Comparison of ENCODE assay signal across 26 cellular contexts in genomic region chr5:81400375-81400774, GRCh38. TPM values are rescaled to one million over a fixed set of nuclear protein-coding genes. Genes with fewer than 3 reads are reported as not detected.
"Had no signal": no experiment of that assay in that cellular context is flagged by ENCODE, and none has a peak within 500 bp of the region (broad histone marks: within the 10 kb centered on the region; RNA-seq: fewer than 3 reads in every experiment).

No MANE protein-coding gene starts in this region.

- H3K27me3 ChIP-seq: cardiac muscle cell, tibial nerve, uterus had no signal

- H3K4me1 Mint-ChIP-seq: activated CD8-positive, alpha-beta memory T cell treated with anti-CD3 and anti-CD28 coated beads, Interleukin-2, amount 10 ng/mL, durations not matched to agents 7 days and 5 days; immature natural killer cell had no signal

- H3K4me1 ChIP-seq: gastroesophageal sphincter, neural progenitor cell, psoas muscle, uterus had no signal

- H3K9me3 ChIP-seq: gastroesophageal sphincter, mucosa of descending colon, psoas muscle, uterus had no signal

- H3K9me3 Mint-ChIP-seq: activated CD4-positive, alpha-beta memory T cell treated with anti-CD3 and anti-CD28 coated beads, Interleukin-2, amount 10 ng/mL, durations not matched to agents 7 days and 5 days; immature natural killer cell; neural progenitor cell; stimulated activated naive CD8-positive, alpha-beta T cell treated with anti-CD3 and anti-CD28 coated beads, Interleukin-15, Interleukin-2, amounts not matched to agents 100 ng/mL and 50 ng/mL, for 24 hours had no signal

- H3K4me3 Mint-ChIP-seq: activated B cell treated with CpG ODN at 0.5 μM for 24 hours; activated CD4-positive, alpha-beta memory T cell treated with anti-CD3 and anti-CD28 coated beads, Interleukin-2, amount 10 ng/mL, durations not matched to agents 7 days and 5 days; activated CD8-positive, alpha-beta memory T cell treated with anti-CD3 and anti-CD28 coated beads, Interleukin-2, amount 10 ng/mL, durations not matched to agents 7 days and 5 days; activated naive CD8-positive, alpha-beta T cell treated with anti-CD3 and anti-CD28 coated beads, Interleukin-2, amount 10 ng/mL, durations not matched to agents 7 days and 5 days; immature natural killer cell; naive thymus-derived CD4-positive, alpha-beta T cell; neural progenitor cell; stimulated activated naive CD8-positive, alpha-beta T cell treated with anti-CD3 and anti-CD28 coated beads, Interleukin-15, Interleukin-2, amounts not matched to agents 100 ng/mL and 50 ng/mL, for 24 hours had no signal

- DNase-seq: activated B cell treated with CpG ODN at 0.5 μM for 24 hours; activated CD4-positive, alpha-beta memory T cell treated with anti-CD3 and anti-CD28 coated beads, Interleukin-2, amount 10 ng/mL, durations not matched to agents 7 days and 5 days; activated CD4-positive, alpha-beta T cell treated with anti-CD3 and anti-CD28 coated beads for 4 hours; activated CD8-positive, alpha-beta memory T cell treated with anti-CD3 and anti-CD28 coated beads, Interleukin-2, amount 10 ng/mL, durations not matched to agents 7 days and 5 days; activated naive CD4-positive, alpha-beta T cell; activated naive CD8-positive, alpha-beta T cell treated with anti-CD3 and anti-CD28 coated beads, Interleukin-2, amount 10 ng/mL, durations not matched to agents 7 days and 5 days; amygdala; dermis blood vessel endothelial cell; effector memory CD4-positive, alpha-beta T cell; heart left ventricle; immature natural killer cell; mesenchymal stem cell; mucosa of descending colon; naive thymus-derived CD4-positive, alpha-beta T cell; psoas muscle; right cardiac atrium; uterus had no signal

- ATAC-seq: activated CD8-positive, alpha-beta memory T cell treated with anti-CD3 and anti-CD28 coated beads, Interleukin-2, amount 10 ng/mL, durations not matched to agents 7 days and 5 days; gastroesophageal sphincter; mucosa of descending colon; naive thymus-derived CD4-positive, alpha-beta T cell had no signal

- H3K36me3 ChIP-seq: cardiac muscle cell, esophagus muscularis mucosa, gastroesophageal sphincter, heart left ventricle, neural progenitor cell, tibial nerve, uterus had no signal

- H3K27ac Mint-ChIP-seq: activated B cell treated with CpG ODN at 0.5 μM for 24 hours; activated CD4-positive, alpha-beta memory T cell treated with anti-CD3 and anti-CD28 coated beads, Interleukin-2, amount 10 ng/mL, durations not matched to agents 7 days and 5 days; activated CD8-positive, alpha-beta memory T cell treated with anti-CD3 and anti-CD28 coated beads, Interleukin-2, amount 10 ng/mL, durations not matched to agents 7 days and 5 days; activated naive CD8-positive, alpha-beta T cell treated with anti-CD3 and anti-CD28 coated beads, Interleukin-2, amount 10 ng/mL, durations not matched to agents 7 days and 5 days; immature natural killer cell; naive thymus-derived CD4-positive, alpha-beta T cell; stimulated activated naive CD8-positive, alpha-beta T cell treated with anti-CD3 and anti-CD28 coated beads, Interleukin-15, Interleukin-2, amounts not matched to agents 100 ng/mL and 50 ng/mL, for 24 hours had no signal

- H3K4me3 ChIP-seq: cardiac muscle cell, esophagus muscularis mucosa, gastroesophageal sphincter, heart left ventricle, mucosa of descending colon, neural progenitor cell, psoas muscle, skin epidermis, tibial nerve, uterus had no signal

- H3K36me3 Mint-ChIP-seq: activated naive CD8-positive, alpha-beta T cell treated with anti-CD3 and anti-CD28 coated beads, Interleukin-2, amount 10 ng/mL, durations not matched to agents 7 days and 5 days; immature natural killer cell; neural progenitor cell had no signal

RNA-seq across cellular contexts. Expression of gene ACOT12, which starts 6.4 kb away (rescaled TPM):
- total RNA-seq: activated B cell treated with CpG ODN at 0.5 μM for 24 hours; activated CD4-positive, alpha-beta memory T cell treated with anti-CD3 and anti-CD28 coated beads, Interleukin-2, amount 10 ng/mL, durations not matched to agents 7 days and 5 days; activated CD8-positive, alpha-beta memory T cell treated with anti-CD3 and anti-CD28 coated beads, Interleukin-2, amount 10 ng/mL, durations not matched to agents 7 days and 5 days; activated naive CD8-positive, alpha-beta T cell treated with anti-CD3 and anti-CD28 coated beads, Interleukin-2, amount 10 ng/mL, durations not matched to agents 7 days and 5 days; cardiac muscle cell; dermis blood vessel endothelial cell; endothelial cell of umbilical vein; esophagus muscularis mucosa; gastroesophageal sphincter; heart left ventricle; mucosa of descending colon; osteocyte; psoas muscle; right cardiac atrium had no signal
